In genomic region chr1:226579781-226580323, GRCh38 we compare ENCODE assay signal across 29 cellular contexts. TPM values are rescaled to one million over a fixed set of nuclear protein-coding genes. Genes with fewer than 3 reads are reported as not detected.
"Had no signal": no experiment of that assay in that cellular context is flagged by ENCODE, and none has a peak within 500 bp of the region (broad histone marks: within the 10 kb centered on the region; RNA-seq: fewer than 3 reads in every experiment).

No MANE protein-coding gene starts in this region.

- H3K9me3 ChIP-seq: esophagus muscularis mucosa, gastroesophageal sphincter, heart right ventricle had no signal

- H3K36me3 ChIP-seq: brain microvascular endothelial cell, esophagus muscularis mucosa, gastroesophageal sphincter, heart right ventricle, WERI-Rb-1 had no signal

- ATAC-seq: activated CD4-positive, CD25-positive, alpha-beta regulatory T cell treated with anti-CD3 and anti-CD28 coated beads, Interleukin-2, amount 50 U/mL, for 24 hours; activated CD8-positive, alpha-beta memory T cell treated with anti-CD3 and anti-CD28 coated beads, Interleukin-2, amount 10 ng/mL, durations not matched to agents 7 days and 5 days; activated CD8-positive, alpha-beta T cell treated with anti-CD3 and anti-CD28 coated beads, Interleukin-2, amount 10 ng/mL, durations not matched to agents 7 days and 5 days; activated T-cell treated with anti-CD3 and anti-CD28 coated beads, Interleukin-2, amount 50 U/mL, for 72 hours; activated T-helper 17 cell treated with anti-CD3 and anti-CD28 coated beads, Interleukin-2, amount 50 U/mL, for 72 hours; effector memory CD8-positive, alpha-beta T cell; gastroesophageal sphincter; heart right ventricle; T-helper 17 cell had no signal

- H3K27me3 ChIP-seq: brain microvascular endothelial cell, dorsolateral prefrontal cortex, esophagus muscularis mucosa, gastroesophageal sphincter, heart right ventricle had no signal

- H3K4me3 ChIP-seq: coronary artery, dorsolateral prefrontal cortex, esophagus muscularis mucosa, gastroesophageal sphincter, heart right ventricle had no signal

- H3K27ac ChIP-seq: brain microvascular endothelial cell, coronary artery, dorsolateral prefrontal cortex, heart right ventricle, WERI-Rb-1 had no signal

- DNase-seq: activated B cell treated with CpG ODN at 0.5 μM for 24 hours; activated CD4-positive, alpha-beta memory T cell treated with anti-CD3 and anti-CD28 coated beads for 36 hours; activated CD4-positive, alpha-beta T cell treated with anti-CD3 and anti-CD28 coated beads, Interleukin-2, amount 10 ng/mL, durations not matched to agents 24 days and 14 days; activated CD8-positive, alpha-beta memory T cell treated with anti-CD3 and anti-CD28 coated beads, Interleukin-2, amount 10 ng/mL, durations not matched to agents 7 days and 5 days; activated CD8-positive, alpha-beta memory T cell treated with anti-CD3 and anti-CD28 coated beads, Interleukin-2, amount 50 U/mL, for 4 hours; activated CD8-positive, alpha-beta T cell treated with anti-CD3 and anti-CD28 coated beads, Interleukin-2, amount 10 ng/mL, durations not matched to agents 7 days and 5 days; activated effector memory CD4-positive, alpha-beta T cell treated with anti-CD3 and anti-CD28 coated beads, Interleukin-2, amount 50 U/mL, for 16 hours; activated naive CD4-positive, alpha-beta T cell treated with anti-CD3 and anti-CD28 coated beads, Interleukin-2, amount 10 ng/mL, durations not matched to agents 7 days and 5 days; activated T-cell treated with anti-CD3 and anti-CD28 coated beads for 4 hours; activated T-cell treated with anti-CD3 and anti-CD28 coated beads, Interleukin-2, amount 50 U/mL, for 24 hours; activated T-cell treated with anti-CD3 and anti-CD28 coated beads, Interleukin-2, amount 50 U/mL, for 72 hours; amniotic stem cell; brain microvascular endothelial cell; effector memory CD8-positive, alpha-beta T cell; foreskin melanocyte; heart right ventricle; T-helper 1 cell; T-helper 17 cell; T1000; WERI-Rb-1 had no signal

RNA-seq across cellular contexts. Expression of gene STUM, which starts 31.3 kb away (rescaled TPM):
- total RNA-seq: activated CD4-positive, alpha-beta memory T cell treated with anti-CD3 and anti-CD28 coated beads for 36 hours; activated CD4-positive, alpha-beta T cell treated with anti-CD3 and anti-CD28 coated beads, Interleukin-2, amount 10 ng/mL, durations not matched to agents 24 days and 14 days; activated CD8-positive, alpha-beta memory T cell treated with anti-CD3 and anti-CD28 coated beads for 36 hours; activated CD8-positive, alpha-beta memory T cell treated with anti-CD3 and anti-CD28 coated beads, Interleukin-2, amount 10 ng/mL, durations not matched to agents 7 days and 5 days; activated CD8-positive, alpha-beta T cell treated with anti-CD3 and anti-CD28 coated beads, Interleukin-2, amount 10 ng/mL, durations not matched to agents 7 days and 5 days; activated T-cell treated with anti-CD3 and anti-CD28 coated beads, Interleukin-2, amount 50 U/mL, for 72 hours; activated T-helper 17 cell treated with anti-CD3 and anti-CD28 coated beads, Interleukin-2, amount 50 U/mL, for 72 hours; astrocyte; bronchial epithelial cell; T-helper 17 cell had no signal
